Comparison of ENCODE assay signal across 25 cellular contexts in genomic region chr17:80947200-80947940, GRCh38. TPM values are rescaled to one million over a fixed set of nuclear protein-coding genes. Genes with fewer than 3 reads are reported as not detected.
DNase-seq lines count a peak whose midpoint lies in the region; ATAC-seq, FAIRE-seq and TF ChIP-seq lines count a peak whose summit lies in the region.
"Had no signal": no experiment of that assay in that cellular context is flagged by ENCODE, and none has a peak within 500 bp of the region (broad histone marks: within the 10 kb centered on the region; RNA-seq: fewer than 3 reads in every experiment).

No MANE protein-coding gene starts in this region.

- H3K27me3 ChIP-seq in right lobe of liver, result no peaks in the 10 kb centered on the region
- H3K27me3 ChIP-seq in HepG2 (ENCODE audit: control insufficient read depth in 1 of 2, insufficient read depth in 2 of 2, low read length in 2 of 2), result no peaks in the 10 kb centered on the region
- no peaks in the 10 kb centered on the region for H3K27me3 ChIP-seq in GM12878 (replicated peaks in 1 of 2; ENCODE audit: control insufficient read depth in 2 of 2, insufficient read depth in 2 of 2, low read length in 1 of 2)
- H3K27me3 ChIP-seq in lower lobe of right lung (ENCODE audit: low read depth), result no peaks in the 10 kb centered on the region
- H3K27me3 ChIP-seq in aorta (ENCODE audit: control insufficient read depth in 1 of 2, insufficient read depth in 2 of 2, low read length in 1 of 2), result no peaks in the 10 kb centered on the region
- H3K27me3 ChIP-seq: adrenal gland, dorsolateral prefrontal cortex, MG63, neural progenitor cell, tibial nerve had no signal

- TF ChIP-seq CTCF in right lobe of liver (IDR thresholded peaks at IDR 0.05) (no peak), HepG2 (CRISPR knock-in tag; IDR thresholded peaks at IDR 0.05) (no peak), GM12878 (IDR thresholded peaks at IDR 0.05 in 2 of 3, conservative IDR thresholded peaks at IDR 0.05 in 1 of 3; ENCODE audit: control insufficient read depth in 2 of 3, extremely low read depth in 1 of 3, insufficient read depth in 1 of 3, low read depth in 3 of 3, low read length in 3 of 3) (no peak), lower lobe of right lung (IDR thresholded peaks at IDR 0.05) (no peak)

- no peaks in the 10 kb centered on the region for H4K20me1 ChIP-seq in HepG2 (ENCODE audit: insufficient read depth, low read length)
- H4K20me1 ChIP-seq in GM12878 (ENCODE audit: control insufficient read depth, insufficient read depth), result no peaks in the 10 kb centered on the region

- POLR2A ChIA-PET in HepG2 (lab: Yijun Ruan, JAX), result no interaction called here
- POLR2A ChIA-PET in GM12878 (lab: Charles Lee), result no interaction called here

- H3K9ac ChIP-seq in HepG2 (ENCODE audit: insufficient read depth, low read depth, low read length), result no peak overlapping the region
- no peak overlapping the region for H3K9ac ChIP-seq in GM12878 (ENCODE audit: control insufficient read depth, insufficient read depth, low read length)
- H3K9ac ChIP-seq: KMS-11, neural progenitor cell had no signal

- no peak overlapping the region for H2AFZ ChIP-seq in HepG2 (ENCODE audit: low read length)
- H2AFZ ChIP-seq in GM12878 (ENCODE audit: control insufficient read depth, low read depth, low read length), result no peak overlapping the region
- H2AFZ ChIP-seq: neural progenitor cell had no signal

- H3K9me3 ChIP-seq in right lobe of liver, result no peaks in the 10 kb centered on the region
- H3K9me3 ChIP-seq in HepG2 (ENCODE audit: low read length), result no peaks in the 10 kb centered on the region
- H3K9me3 ChIP-seq in GM12878 (replicated peaks; ENCODE audit: control insufficient read depth, insufficient read depth, low read length), result no peaks in the 10 kb centered on the region
- H3K9me3 ChIP-seq in lower lobe of right lung, result no peaks in the 10 kb centered on the region
- no peaks in the 10 kb centered on the region for H3K9me3 ChIP-seq in aorta (ENCODE audit: control insufficient read depth, low read length)
- H3K9me3 ChIP-seq: adrenal gland, MG63, tibial nerve had no signal

- H3K4me1 ChIP-seq in right lobe of liver, result no peaks in the 10 kb centered on the region
- H3K4me1 ChIP-seq in HepG2 (ENCODE audit: insufficient read depth, low read length), result no peaks in the 10 kb centered on the region
- no peaks in the 10 kb centered on the region for H3K4me1 ChIP-seq in GM12878 (ENCODE audit: control insufficient read depth, insufficient read depth, low read length)
- peaks cover 8% of the 10 kb centered on the region for H3K4me1 ChIP-seq in lower lobe of right lung
- H3K4me1 ChIP-seq in aorta (ENCODE audit: control insufficient read depth in 1 of 2, insufficient read depth in 2 of 2, low read length in 2 of 2), result no peaks in the 10 kb centered on the region
- H3K4me1 ChIP-seq: neural progenitor cell had no signal

- no peaks in the 10 kb centered on the region for H3K79me2 ChIP-seq in HepG2 (ENCODE audit: insufficient read depth, low read length)
- H3K79me2 ChIP-seq in GM12878 (ENCODE audit: control insufficient read depth, insufficient read depth, low read length), result no peaks in the 10 kb centered on the region

- 84% methylated on average over 9 of the region's 21 CpGs for WGBS in right lobe of liver (ENCODE audit: insufficient coverage, low coverage, low lambda C conversion rate, missing lambda C conversion rate)
- 98% methylated on average over 21 of the region's 21 CpGs for WGBS in HepG2 (ENCODE audit: low lambda C conversion rate)
- 94% methylated on average over 20 of the region's 21 CpGs for WGBS in GM12878 (ENCODE audit: insufficient coverage, insufficient replicate concordance, low lambda C conversion rate, missing lambda C conversion rate)
- 91% methylated on average over 21 of the region's 21 CpGs for WGBS in aorta, 2 donors

- TF ChIP-seq EP300 in HepG2 (IDR thresholded peaks at IDR 0.05; ENCODE audit: low read depth in 2 of 2, low read length in 2 of 2), result no peak
- no peak for TF ChIP-seq EP300 in HepG2 (CRISPR knock-in tag; IDR thresholded peaks at IDR 0.05; ENCODE audit: borderline replicate concordance)
- no peak for TF ChIP-seq EP300 in GM12878 (IDR thresholded peaks at IDR 0.05; ENCODE audit: borderline replicate concordance in 1 of 2, control insufficient read depth in 1 of 2, low read depth in 2 of 2, low read length in 2 of 2)

- SMC1A ChIA-PET in GM12878 (lab: Charles Lee; ENCODE audit: uncharacterized antibody, unreplicated experiment), result no interaction called here

- DNase-seq in right lobe of liver (peak in 2 of 3 donors; percentile 7 to 35), HepG2 (ENCODE audit: low spot score) (no peak), GM12878 (ENCODE audit: low read depth, low spot score) (no peak), lower lobe of right lung (peak; percentile 33), aorta (peak; percentile 37 to 58), GDM1 (lab: John Stamatoyannopoulos, UW) (no peak)
- DNase-seq: activated naive CD4-positive, alpha-beta T cell; activated T-cell treated with anti-CD3 and anti-CD28 coated beads, Interleukin-2, amount 50 U/mL, for 1 hour; H9; kidney glomerular epithelial cell; MG63; NCI-H1105; NCI-H187; NCI-H524; PC-3; SHP77; stimulated activated CD4-positive, alpha-beta T cell treated with anti-CD3 and anti-CD28 coated beads, Interleukin-4, amount 100 ng/mL, for 24 hours had no signal

- RAD21 ChIA-PET in GM12878 (lab: Charles Lee; ENCODE audit: unreplicated experiment), result no interaction called here

- intact Hi-C loops in right lobe of liver (cut with DNase I) (no loop called here), HepG2 (cut with micrococcal nuclease; ENCODE audit: unreplicated experiment) (no loop called here), GM12878 (cut with micrococcal nuclease; ENCODE audit: unreplicated experiment) (no loop called here), lower lobe of right lung (cut with DNase I) (no loop called here), aorta (cut with DNase I) (no loop called here)

- CTCF ChIA-PET in HepG2 (lab: Yijun Ruan, JAX; ENCODE audit: low intra/inter-chr PET ratio, low total read pairs), result no interaction called here
- CTCF ChIA-PET in GM12878 (lab: Yijun Ruan, JAX), result no interaction called here

- H3K4me2 ChIP-seq in HepG2 (ENCODE audit: low read depth, low read length) (no peak overlapping the region), GM12878 (ENCODE audit: control insufficient read depth, insufficient read depth) (no peak overlapping the region)
- H3K4me2 ChIP-seq: KMS-11, neural progenitor cell had no signal

- peaks cover 0 to 8% (median under 1%) of the 10 kb centered on the region in 4 donors for H3K36me3 ChIP-seq in right lobe of liver
- H3K36me3 ChIP-seq in HepG2 (replicated peaks in 1 of 2; ENCODE audit: control insufficient read depth in 1 of 2, insufficient read depth in 2 of 2, low read length in 2 of 2), result peaks cover 26 to 51% of the 10 kb centered on the region in 2 experiments; a peak in 4 of 5 replicates
- peaks cover 0 to 3% of the 10 kb centered on the region in 2 experiments; a peak in 2 of 4 replicates for H3K36me3 ChIP-seq in GM12878 (ENCODE audit: control insufficient read depth in 2 of 2, insufficient read depth in 2 of 2, low read length in 1 of 2)
- H3K36me3 ChIP-seq in lower lobe of right lung, result peaks cover 48% of the 10 kb centered on the region
- no peaks in the 10 kb centered on the region for H3K36me3 ChIP-seq in aorta (ENCODE audit: control insufficient read depth in 1 of 2, insufficient read depth in 2 of 2, low read length in 1 of 2)
- H3K36me3 ChIP-seq: neural progenitor cell had no signal

- FAIRE-seq in HepG2 (lab: Jason Lieb, UNC), result no peak
- no peak for FAIRE-seq in GM12878 (lab: Jason Lieb, UNC)
- FAIRE-seq: endometrium, frontal cortex had no signal

- TF ChIP-seq RAD21 in HepG2 (CRISPR knock-in tag; IDR thresholded peaks at IDR 0.05) (no peak), GM12878 (IDR thresholded peaks at IDR 0.05; ENCODE audit: insufficient read depth, low read depth, low read length) (no peak)

- no peak for TF ChIP-seq POLR2A in right lobe of liver (IDR thresholded peaks at IDR 0.05)
- no peak for TF ChIP-seq POLR2A in HepG2 (IDR thresholded peaks at IDR 0.05; ENCODE audit: insufficient read depth in 1 of 2, low read depth in 2 of 2, low read length in 2 of 2)
- 0 out of 2 replicates have a peak, but pooled peaks have one; percentile 9 for TF ChIP-seq POLR2A in GM12878 (IDR thresholded peaks at IDR 0.05; ENCODE audit: low read depth, low read length)

- H3K4me3 ChIP-seq in right lobe of liver (no peak overlapping the region), HepG2 (replicated peaks in 1 of 3; ENCODE audit: insufficient read depth in 1 of 3, low read depth in 2 of 3, low read length in 3 of 3) (no peak overlapping the region), GM12878 (no peak overlapping the region), lower lobe of right lung (no peak overlapping the region), aorta (ENCODE audit: low read length in 2 of 2) (no peak overlapping the region)
- H3K4me3 ChIP-seq: adrenal gland, dorsolateral prefrontal cortex, MG63, neural progenitor cell, tibial nerve had no signal

- in situ Hi-C loops in HepG2 (cut with HindIII; ENCODE audit: extremely low pct_ligation_motif_present, low pct_unique_long_range_greater_than_20kb) (no loop called here), GM12878 (cut with MboI) (no loop called here)

- ATAC-seq in right lobe of liver (no peak), HepG2 (no peak), GM12878 (no peak), lower lobe of right lung (no peak), aorta (ENCODE audit: low FRiP score) (no peak), HG02588 (IDR thresholded peaks at IDR 0.05; ENCODE audit: unreplicated experiment) (no peak)
- ATAC-seq: PC-3 had no signal

- BruUV-seq in HepG2 (replicated peaks; lab: Mats Ljungman, UMichigan) (no TSS peak), GM12878 (replicated peaks; lab: Mats Ljungman, UMichigan) (no TSS peak)

- H3K27ac ChIP-seq in right lobe of liver (no peak overlapping the region), HepG2 (ENCODE audit: extremely low read length, insufficient read depth, low read length) (no peak overlapping the region), GM12878 (ENCODE audit: control insufficient read depth, insufficient read depth) (no peak overlapping the region), lower lobe of right lung (no peak overlapping the region), aorta (ENCODE audit: low read depth in 1 of 2, low read length in 2 of 2) (no peak overlapping the region)
- H3K27ac ChIP-seq: adrenal gland, dorsolateral prefrontal cortex, KMS-11, neural progenitor cell, tibial nerve had no signal

RNA-seq across cellular contexts. Expression of gene CHMP6, which starts 44.3 kb away (rescaled TPM):
- total RNA-seq in right lobe of liver (10 to 100 TPM; 13.4 to 27.8 (median 15.6) TPM), HepG2 (2016; rRNA removed; fragmentation: Illumina TruSeq; extraction: Trizol) (24.2 and 24.6 TPM in 2 replicates), GM12878 (2014; rRNA removed) (9.6 and 10.4 TPM in 2 replicates), GM12878 (2014; rRNA removed; fragmentation: Illumina TruSeq; extraction: Trizol) (13.2 and 14.4 TPM in 2 replicates), GM12878 (2021) (26.8 and 29.8 TPM in 2 replicates), lower lobe of right lung (28.8 TPM), aorta (10 to 100 TPM; 22.9 to 30.9 TPM)
- 5.9 and 6.6 TPM in 2 replicates for total RNA-seq in HepG2 (2016; cell fraction: cytosol; rRNA removed; fragmentation: Illumina TruSeq; extraction: Trizol; ENCODE audit: low read depth)
- 24.5 and 25.5 TPM in 2 replicates for total RNA-seq in HepG2 (2016; cell fraction: insoluble cytoplasmic fraction; rRNA removed; fragmentation: Illumina TruSeq; extraction: Trizol)
- total RNA-seq in HepG2 (2016; cell fraction: membrane; rRNA removed; fragmentation: Illumina TruSeq; extraction: Trizol), result 14.7 and 15.5 TPM in 2 replicates
- 12.8 and 13.9 TPM in 2 replicates for total RNA-seq in HepG2 (2016; cell fraction: nucleus; rRNA removed; fragmentation: Illumina TruSeq; extraction: Trizol)
- polyA plus RNA-seq in HepG2 (2011; rRNA removed) (11.1 and 17.7 TPM in 2 replicates), GM12878 (2011; rRNA removed) (13.0 and 15.0 TPM in 2 replicates), GM12878 (2014; fragmentation: Illumina TruSeq; extraction: Trizol) (10.5 and 14.1 TPM in 2 replicates), GM12878 (2014; fragmentation: Nextera tagmentation; extraction: Ambion mirVana) (1 to 10 TPM in 1 of 2 experiments, under 1 TPM in 1; 0.21 to 2.1 TPM), GM12878 (2014; rRNA removed) (32.0 and 35.7 TPM in 2 replicates), GM12878 (2016; fragmentation: Nextera tagmentation; extraction: Ambion mirVana) (10 to 100 TPM; 32.8 to 37.9 TPM), aorta (10 to 100 TPM; 15.9 to 30.8 TPM)
- 14.2 and 21.6 TPM in 2 replicates for polyA plus RNA-seq in HepG2 (2011; cell fraction: cytosol; rRNA removed)
- 31.7 and 32.3 TPM in 2 replicates for polyA plus RNA-seq in HepG2 (2011; cell fraction: nucleus; rRNA removed)
- 10.1 and 14.6 TPM in 2 replicates for polyA plus RNA-seq in HepG2 (2012)
- 8.4 and 9.7 TPM in 2 replicates for polyA plus RNA-seq in HepG2 (2016; cell fraction: cytosol; fragmentation: Illumina TruSeq; extraction: Trizol; ENCODE audit: low read depth)
- 42.4 and 45.1 TPM in 2 replicates for polyA plus RNA-seq in HepG2 (2016; cell fraction: insoluble cytoplasmic fraction; fragmentation: Illumina TruSeq; extraction: Trizol; ENCODE audit: low read depth)
- polyA plus RNA-seq in HepG2 (2016; cell fraction: membrane; fragmentation: Illumina TruSeq; extraction: Trizol; ENCODE audit: low read depth), result 14.8 and 17.6 TPM in 2 replicates
- polyA plus RNA-seq in HepG2 (2016; cell fraction: nucleus; fragmentation: Illumina TruSeq; extraction: Trizol; ENCODE audit: insufficient read depth, low read depth), result 34.7 and 37.8 TPM in 2 replicates
- polyA minus RNA-seq in HepG2 (2011; rRNA and poly(A)+ RNA removed; ENCODE audit: low replicate concordance), result 6.7 and 18.8 TPM in 2 replicates
- polyA minus RNA-seq in HepG2 (2011; cell fraction: cytosol; rRNA and poly(A)+ RNA removed), result 8.2 and 11.1 TPM in 2 replicates
- polyA minus RNA-seq in HepG2 (2011; cell fraction: nucleus; rRNA and poly(A)+ RNA removed), result 20.0 and 22.4 TPM in 2 replicates
- 34.6 and 47.2 TPM in 2 replicates for total RNA-seq in GM12878 (2013; cell fraction: nucleolus; rRNA removed)
- 4.7 TPM for polyA plus RNA-seq in GM12878 (2011; ENCODE audit: low read depth)
- polyA plus RNA-seq in GM12878 (2011; cell fraction: cytosol; rRNA removed), result 17.0 and 25.3 TPM in 2 replicates
- polyA plus RNA-seq in GM12878 (2011; cell fraction: nucleus; rRNA removed), result 20.6 and 26.1 TPM in 2 replicates
- polyA plus RNA-seq in GM12878 (2012), result 12.4 and 13.1 TPM in 2 replicates
- polyA minus RNA-seq in GM12878 (2011; rRNA and poly(A)+ RNA removed), result 6.7 and 12.2 TPM in 2 replicates
- 5.6 and 9.9 TPM in 2 replicates for polyA minus RNA-seq in GM12878 (2011; cell fraction: cytosol; rRNA and poly(A)+ RNA removed)
- 9.7 and 15.0 TPM in 2 replicates for polyA minus RNA-seq in GM12878 (2011; cell fraction: nucleus; rRNA and poly(A)+ RNA removed)

Comparison
In these comparisons a context has a peak if more than half of its experiments do, and no peak if none do; other contexts are left out.
1. DNase-seq: peak in right lobe of liver (2 of 3), lower lobe of right lung (single experiment) and aorta (2 of 2); none in HepG2 (single experiment), GM12878 (single experiment) and GDM1 (single experiment).